In the genomic region with DNA sequence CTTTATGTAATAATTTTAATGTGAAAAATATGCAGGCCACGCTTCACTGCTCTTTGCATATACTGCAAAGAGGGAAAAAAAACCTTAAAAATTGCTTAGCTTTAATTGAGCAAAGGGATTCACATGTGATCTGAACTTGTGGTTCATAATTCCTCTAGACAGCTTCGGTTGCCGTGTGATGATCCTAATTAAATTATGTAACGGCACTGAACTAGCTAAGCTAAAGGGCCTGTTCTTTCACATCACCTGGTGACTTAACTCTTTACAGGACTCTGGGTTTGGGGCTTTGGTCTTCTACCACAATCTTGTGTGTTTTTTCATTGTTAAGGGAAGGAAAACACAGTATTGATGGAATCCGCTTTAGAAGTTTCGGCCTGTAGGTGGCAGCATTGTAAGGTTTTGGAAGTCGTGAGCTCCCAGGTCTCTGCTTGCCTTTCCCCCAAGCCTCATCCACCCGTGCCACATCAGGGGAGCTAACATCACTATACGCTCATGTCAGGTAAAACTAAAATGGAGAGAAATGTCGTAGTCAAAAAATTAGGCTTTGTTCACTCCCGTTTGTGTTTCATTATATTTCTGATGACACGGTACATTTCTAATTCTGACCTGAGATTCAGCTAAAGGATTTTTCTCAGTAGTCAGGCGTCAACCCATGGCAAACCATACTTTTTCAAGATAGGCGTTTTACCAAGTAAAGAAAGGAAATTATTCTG, we compare ENCODE assay signal across 8 cellular contexts.
DNase-seq lines count a peak whose midpoint lies in the region; ATAC-seq, FAIRE-seq and TF ChIP-seq lines count a peak whose summit lies in the region.

No MANE protein-coding gene starts in this region.

- no peak overlapping the region for H3K9ac ChIP-seq in SU-DHL-6 (ENCODE audit: low read length)

- DNase-seq in D721Med (ENCODE audit: insufficient read length, low spot score), result no peak
- DNase-seq in NCI-H1105 treated with DMSO at 0.1 percent for 48 hours (lab: John Stamatoyannopoulos, UW), result peak; percentile 37
- peak; percentile 80 for DNase-seq in MCF 10A (ENCODE audit: unreplicated experiment)
- DNase-seq in islet precursor cell, result peak; percentile 80
- peak; percentile 68 for DNase-seq in stimulated activated CD4-positive, alpha-beta T cell treated with anti-CD3 and anti-CD28 coated beads, Interleukin-15, amount 100 ng/mL, for 24 hours

- no peaks in the 10 kb centered on the region for H3K4me1 Mint-ChIP-seq in MCF 10A (ENCODE audit: insufficient read depth, unreplicated experiment)

- no peaks in the 10 kb centered on the region for H3K79me2 ChIP-seq in SU-DHL-6 (ENCODE audit: insufficient read depth, low read length)

- H3K27me3 Mint-ChIP-seq in MCF 10A (ENCODE audit: insufficient read depth, unreplicated experiment), result no peaks in the 10 kb centered on the region

- POLR2A ChIA-PET in MCF 10A (lab: Yijun Ruan, JAX), result interaction anchor here (0.5 to 1.7 kb wide), 7 partner anchors 13 to 1350 kb away, joined by 3 to 6 read pairs (median 3); no protein-coding TSS in a partner anchor

- H4K20me1 ChIP-seq in SU-DHL-6 (ENCODE audit: low read depth, low read length), result no peaks in the 10 kb centered on the region

- no peak overlapping the region for H3K4me3 Mint-ChIP-seq in MCF 10A (ENCODE audit: unreplicated experiment)

- FAIRE-seq in D721Med (lab: Jason Lieb, UNC), result peak; percentile 61

- peak; percentile 69 for ATAC-seq in GM21723 (IDR thresholded peaks at IDR 0.05; ENCODE audit: unreplicated experiment)
- ATAC-seq in HG02588 (IDR thresholded peaks at IDR 0.05; ENCODE audit: unreplicated experiment), result no peak

- H3K9me2 ChIP-seq in SU-DHL-6 (replicated peaks; ENCODE audit: insufficient read depth, low read length), result no peaks in the 10 kb centered on the region

- intact Hi-C loops in MCF 10A (cut with micrococcal nuclease), result loop anchor here (1.0 to 5.0 kb wide), 5 partner anchors 161 to 751 kb away; a partner anchor contains a TSS

- TF ChIP-seq CTCF in D721Med (IDR thresholded peaks at IDR 0.05; ENCODE audit: insufficient read depth, missing control alignments) (peak; percentile 76), SU-DHL-6 (IDR thresholded peaks at IDR 0.05; ENCODE audit: insufficient read depth, low read length, poor library complexity, severe bottlenecking) (peak; percentile 72), MCF 10A (IDR thresholded peaks at IDR 0.05; ENCODE audit: unreplicated experiment) (peak; percentile 68)

- H3K9me3 ChIP-seq in SU-DHL-6 (ENCODE audit: insufficient read depth, low read length), result no peaks in the 10 kb centered on the region

- no peaks in the 10 kb centered on the region for H3K36me3 Mint-ChIP-seq in MCF 10A (ENCODE audit: insufficient read depth, unreplicated experiment)

- no peaks in the 10 kb centered on the region for H3F3A ChIP-seq in SU-DHL-6 (ENCODE audit: insufficient read depth)

- no TSS peak for BruUV-seq in MCF 10A (replicated peaks; lab: Mats Ljungman, UMichigan)

- H3K4me3 ChIP-seq in SU-DHL-6 (ENCODE audit: insufficient read depth, low read length, poor library complexity, severe bottlenecking), result no peak overlapping the region

- no peak overlapping the region for H3K4me2 ChIP-seq in SU-DHL-6 (ENCODE audit: low read depth, low read length, poor library complexity, severe bottlenecking)

- H3K27me3 ChIP-seq in SU-DHL-6 (ENCODE audit: low read length), result no peaks in the 10 kb centered on the region

- H3K27ac ChIP-seq in SU-DHL-6 (ENCODE audit: low read depth, low read length), result no peak overlapping the region

- H3K36me3 ChIP-seq in SU-DHL-6 (ENCODE audit: low read length), result no peaks in the 10 kb centered on the region

- CTCF ChIA-PET in MCF 10A (lab: Yijun Ruan, JAX), result interaction anchor here (0.5 to 3.7 kb wide), 68 partner anchors 8 to 1878 kb away, joined by 3 to 39 read pairs (median 4); no protein-coding TSS in a partner anchor

- no peak overlapping the region for H2AFZ ChIP-seq in SU-DHL-6 (ENCODE audit: low read depth, low read length, severe bottlenecking)

- H3K9me3 Mint-ChIP-seq in MCF 10A (ENCODE audit: unreplicated experiment), result no peaks in the 10 kb centered on the region

- H3K27ac Mint-ChIP-seq in MCF 10A (ENCODE audit: low read depth, unreplicated experiment), result no peak overlapping the region
